In genomic region chr1:42456754-42457089, GRCh38 we compare ENCODE assay signal across 8 cellular contexts. TPM values are rescaled to one million over a fixed set of nuclear protein-coding genes. Genes with fewer than 3 reads are reported as not detected.
DNase-seq lines count a peak whose midpoint lies in the region; ATAC-seq lines count a peak whose summit lies in the region.

No MANE protein-coding gene starts in this region.

- H3K4me1 Mint-ChIP-seq in immature natural killer cell = peaks cover 29 to 45% of the 10 kb centered on the region in 2 donors

- peaks cover 13 to 16% (median 14%) of the 10 kb centered on the region in 3 donors for H3K27me3 Mint-ChIP-seq in immature natural killer cell (ENCODE audit: low read depth in 3 of 3)

- peak overlapping the region; percentile 88 to 99 (median 93) for H3K4me3 Mint-ChIP-seq in immature natural killer cell

- H3K9me3 ChIP-seq in KOPT-K1 (ENCODE audit: insufficient read depth, low read length, poor library complexity, severe bottlenecking) = no peaks in the 10 kb centered on the region

- H3K9me3 Mint-ChIP-seq in immature natural killer cell = peaks cover 0 to 2% (median 0%) of the 10 kb centered on the region in 6 donors

- H3K36me3 ChIP-seq in KOPT-K1 (ENCODE audit: insufficient read depth, low read length) = peaks cover 32% of the 10 kb centered on the region

- H3K36me3 Mint-ChIP-seq in immature natural killer cell = peaks cover 22 to 23% (median 23%) of the 10 kb centered on the region in 3 donors

- peak overlapping the region; percentile 92 for H3K27ac ChIP-seq in KOPT-K1 (ENCODE audit: low read depth, low read length, poor library complexity, severe bottlenecking)

- DNase-seq in GM04504 (ENCODE audit: low read depth) (peak; percentile 25), T-helper 1 cell (peak; percentile 25 to 81 (median 53)), brain pericyte (ENCODE audit: low read depth, low spot score) (peak; percentile 11), immature natural killer cell (no peak), NCI-H187 treated with DMSO at 0.1 percent for 48 hours (lab: John Stamatoyannopoulos, UW) (no peak)
- DNase-seq in stimulated activated CD4-positive, alpha-beta T cell treated with anti-CD3 and anti-CD28 coated beads, Interleukin-12 subunit alpha, Interleukin-12 subunit beta, amount 100 ng/mL, for 4 hours = peak; percentile 48

- H3K27ac Mint-ChIP-seq in immature natural killer cell = peak overlapping the region; percentile 95 to 100 (median 99)

- ATAC-seq in GM21786 (IDR thresholded peaks at IDR 0.05; ENCODE audit: unreplicated experiment) = peak; percentile 50

RNA-seq across cellular contexts. Expression of gene PPCS, which starts 0.4 kb away (rescaled TPM):
- 100 to 1,000 TPM; 119 to 175 (median 129) TPM for polyA plus RNA-seq in immature natural killer cell

RNA-seq across cellular contexts. Expression of gene ZMYND12, which starts 0.9 kb away (rescaled TPM):
- under 1 TPM in 1 of 3 donors, not detected in 2; 0.39 TPM for polyA plus RNA-seq in immature natural killer cell

RNA-seq across cellular contexts. Expression of gene CCDC30, which starts 6.4 kb away (rescaled TPM):
- polyA plus RNA-seq in immature natural killer cell = 1 to 10 TPM in 2 of 3 donors, not detected in 1; 2.7 TPM

Comparison
In these comparisons a context has a peak if more than half of its experiments do, and no peak if none do; other contexts are left out.
1. DNase-seq: peak in GM04504 (single experiment), T-helper 1 cell (5 of 5), brain pericyte (single experiment) and stimulated activated CD4-positive, alpha-beta T cell treated with anti-CD3 and anti-CD28 coated beads, Interleukin-12 subunit alpha, Interleukin-12 subunit beta, amount 100 ng/mL, for 4 hours (single experiment); none in immature natural killer cell (0 of 3) and NCI-H187 treated with DMSO at 0.1 percent for 48 hours (single experiment).